In the genomic region with DNA sequence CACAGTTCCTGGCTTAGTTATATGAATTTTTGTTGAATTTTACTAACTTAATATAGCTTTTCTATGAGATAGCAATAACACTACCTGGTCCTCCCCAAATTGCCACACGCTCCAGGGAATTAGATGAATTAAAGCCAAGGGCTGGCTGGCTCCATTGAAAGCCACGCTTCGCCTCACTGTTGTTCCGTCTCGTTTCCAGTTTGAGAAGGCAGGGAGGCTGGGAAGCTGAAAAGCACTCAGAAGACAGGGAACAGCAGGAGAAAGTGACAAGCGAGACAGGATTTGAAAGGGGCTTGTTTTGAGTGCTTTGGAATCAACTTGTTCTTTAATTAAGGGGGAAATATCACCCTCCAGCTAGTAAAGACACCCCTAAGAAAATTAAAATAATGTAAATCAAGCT, we compare ENCODE assay signal across 22 cellular contexts.
"Had no signal": no experiment of that assay in that cellular context is flagged by ENCODE, and none has a peak within 500 bp of the region (broad histone marks: within the 10 kb centered on the region; RNA-seq: fewer than 3 reads in every experiment).

No MANE protein-coding gene starts in this region.

- H3K79me2 ChIP-seq: parathyroid adenoma had no signal

- H3K27ac Mint-ChIP-seq: stimulated activated memory B cell treated with anti-CD40 and anti-IgM and Interleukin-4, amounts not matched to agents 10 μg/mL and 1 μg/mL and 100 μg/mL, for 72 hours; stimulated activated naive CD8-positive, alpha-beta T cell treated with anti-CD3 and anti-CD28 coated beads, Interleukin-15, Interleukin-2, amounts not matched to agents 100 ng/mL and 50 ng/mL, for 24 hours had no signal

- H3K4me3 ChIP-seq: coronary artery, gastroesophageal sphincter, mucosa of descending colon, prostate gland, right lobe of liver, spleen, testis had no signal

- H3K9me3 Mint-ChIP-seq: naive thymus-derived CD8-positive, alpha-beta T cell; stimulated activated memory B cell treated with anti-CD40 and anti-IgM and Interleukin-4, amounts not matched to agents 10 μg/mL and 1 μg/mL and 100 μg/mL, for 72 hours; stimulated activated naive CD8-positive, alpha-beta T cell treated with anti-CD3 and anti-CD28 coated beads, Interleukin-15, Interleukin-2, amounts not matched to agents 100 ng/mL and 50 ng/mL, for 24 hours had no signal

- H3K4me1 ChIP-seq: gastroesophageal sphincter, parathyroid adenoma, prostate gland, right lobe of liver, spleen, testis had no signal

- ATAC-seq: esophagus mucosa; gastroesophageal sphincter; left lobe of liver; mucosa of descending colon; naive thymus-derived CD8-positive, alpha-beta T cell; right lobe of liver; stimulated activated memory B cell treated with anti-CD40 and anti-IgM and Interleukin-4, amounts not matched to agents 10 μg/mL and 1 μg/mL and 100 μg/mL, for 72 hours had no signal

- H3K27ac ChIP-seq: coronary artery, gastroesophageal sphincter, parathyroid adenoma, prostate gland, right lobe of liver, spleen, testis had no signal

- H3K4me3 Mint-ChIP-seq: naive thymus-derived CD8-positive, alpha-beta T cell; stimulated activated memory B cell treated with anti-CD40 and anti-IgM and Interleukin-4, amounts not matched to agents 10 μg/mL and 1 μg/mL and 100 μg/mL, for 72 hours; stimulated activated naive CD8-positive, alpha-beta T cell treated with anti-CD3 and anti-CD28 coated beads, Interleukin-15, Interleukin-2, amounts not matched to agents 100 ng/mL and 50 ng/mL, for 24 hours had no signal

- DNase-seq: effector CD8-positive, alpha-beta T cell; glutamatergic neuron; islet precursor cell; mammary epithelial cell; mucosa of descending colon; naive thymus-derived CD8-positive, alpha-beta T cell; right lobe of liver; spleen; stimulated activated CD4-positive, alpha-beta T cell treated with anti-CD3 and anti-CD28 coated beads, Interleukin-15, amount 100 ng/mL, for 24 hours; stimulated activated CD4-positive, alpha-beta T cell treated with anti-CD3 and anti-CD28 coated beads, Interleukin-1b, Interleukin-23, amount 100 ng/mL, for 48 hours; stimulated activated CD4-positive, alpha-beta T cell treated with anti-CD3 and anti-CD28 coated beads, Interleukin-4, amount 100 ng/mL, for 24 hours; testis; trophoblast cell had no signal

- H2AFZ ChIP-seq: parathyroid adenoma had no signal

- H3K36me3 ChIP-seq: gastroesophageal sphincter, prostate gland, right lobe of liver, spleen had no signal

- H3K36me3 Mint-ChIP-seq: naive thymus-derived CD8-positive, alpha-beta T cell; stimulated activated memory B cell treated with anti-CD40 and anti-IgM and Interleukin-4, amounts not matched to agents 10 μg/mL and 1 μg/mL and 100 μg/mL, for 72 hours had no signal

- H3K9me3 ChIP-seq: gastroesophageal sphincter, mucosa of descending colon, prostate gland, right lobe of liver, spleen, testis had no signal

- H3K27me3 ChIP-seq: gastroesophageal sphincter, right lobe of liver, testis had no signal

- H3K4me1 Mint-ChIP-seq: naive thymus-derived CD8-positive, alpha-beta T cell; stimulated activated memory B cell treated with anti-CD40 and anti-IgM and Interleukin-4, amounts not matched to agents 10 μg/mL and 1 μg/mL and 100 μg/mL, for 72 hours had no signal

- FAIRE-seq: endometrium had no signal
